In genomic region chr1:42682739-42683529, GRCh38 we compare ENCODE assay signal across 8 cellular contexts. TPM values are rescaled to one million over a fixed set of nuclear protein-coding genes. Genes with fewer than 3 reads are reported as not detected.
DNase-seq lines count a peak whose midpoint lies in the region; ATAC-seq and TF ChIP-seq lines count a peak whose summit lies in the region.

No MANE protein-coding gene starts in this region.

- intact Hi-C loops in right cardiac atrium (cut with DNase I), result no loop called here
- intact Hi-C loops in uterus (cut with DNase I; ENCODE audit: low total_unique reads), result no loop called here

- no peaks in the 10 kb centered on the region for H3K27me3 ChIP-seq in right cardiac atrium (ENCODE audit: control insufficient read depth, insufficient read depth)
- H3K27me3 ChIP-seq in uterus, result no peaks in the 10 kb centered on the region

- H3K27ac ChIP-seq in right cardiac atrium (ENCODE audit: low read length) (peak overlapping the region; percentile 90), uterus (peak overlapping the region; percentile 94 to 95)

- WGBS in right cardiac atrium, result under 1% methylated on average over 103 of the region's 103 CpGs

- H3K36me3 ChIP-seq in uterus, result no peaks in the 10 kb centered on the region

- H3K4me3 ChIP-seq in right cardiac atrium (ENCODE audit: low read length), result peak overlapping the region; percentile 98
- H3K4me3 ChIP-seq in uterus, result peak overlapping the region; percentile 57 to 98

- peaks cover 9% of the 10 kb centered on the region for H3K4me1 ChIP-seq in right cardiac atrium (ENCODE audit: control insufficient read depth, insufficient read depth, low read length)
- peaks cover 10 to 22% of the 10 kb centered on the region in 2 donors for H3K4me1 ChIP-seq in uterus

- peak in 1 of 2 donors; percentile 28 for TF ChIP-seq POLR2A in uterus (IDR thresholded peaks at IDR 0.05)

- DNase-seq in DMS53 treated with DMSO at 0.1 percent for 48 hours (lab: John Stamatoyannopoulos, UW; ENCODE audit: unreplicated experiment) (peak; percentile 33), T-helper 1 cell (peak; percentile 45 to 73 (median 55)), amniotic stem cell (lab: John Stamatoyannopoulos, UW) (peak; percentile 41), right cardiac atrium (peak; percentile 82 to 91 (median 91)), putamen (ENCODE audit: low spot score) (peak; percentile 41), uterus (peak; percentile 51 to 62)

- TF ChIP-seq EP300 in Ishikawa (IDR thresholded peaks at IDR 0.05; ENCODE audit: borderline replicate concordance), result no peak

- no peaks in the 10 kb centered on the region for H3K9me3 ChIP-seq in right cardiac atrium (ENCODE audit: control insufficient read depth, low read length)
- H3K9me3 ChIP-seq in uterus, result no peaks in the 10 kb centered on the region

- no peak for TF ChIP-seq CTCF in uterus (IDR thresholded peaks at IDR 0.05)

- ATAC-seq in GM21526 (IDR thresholded peaks at IDR 0.05; ENCODE audit: low FRiP score, unreplicated experiment), result peak; percentile 46
- peak; percentile 78 to 84 for ATAC-seq in right cardiac atrium

- no peak for TF ChIP-seq RAD21 in Ishikawa (IDR thresholded peaks at IDR 0.05; ENCODE audit: low read depth)

TF ChIP-seq in Ishikawa, 13 proteins besides CTCF, POLR2A, EP300 and RAD21:
- TF ChIP-seq REST (IDR thresholded peaks at IDR 0.05; ENCODE audit: low read depth), result no peak
- no peak for TF ChIP-seq CREB1 (IDR thresholded peaks at IDR 0.05; ENCODE audit: low read depth)
- TF ChIP-seq YY1 (IDR thresholded peaks at IDR 0.05; ENCODE audit: low read depth), result 0 out of 2 replicates have a peak, but pooled peaks have one; percentile 12
- TF ChIP-seq TAF1 (IDR thresholded peaks at IDR 0.05; ENCODE audit: low read depth), result no peak
- peak; percentile 86 for TF ChIP-seq USF1 (IDR thresholded peaks at IDR 0.05)
- TF ChIP-seq TEAD4 (IDR thresholded peaks at IDR 0.05), result 0 out of 2 replicates have a peak, but pooled peaks have one; percentile 6
- TF ChIP-seq TCF12 (IDR thresholded peaks at IDR 0.05; ENCODE audit: low read depth), result 0 out of 2 replicates have a peak, but pooled peaks have one; percentile 14
- no peak for TF ChIP-seq CEBPB (IDR thresholded peaks at IDR 0.05)
- TF ChIP-seq FOXM1 (IDR thresholded peaks at IDR 0.05; ENCODE audit: borderline replicate concordance, low read depth), result no peak
- no peak for TF ChIP-seq NFIC (IDR thresholded peaks at IDR 0.05)
- TF ChIP-seq MAX (IDR thresholded peaks at IDR 0.05), result peak; percentile 91
- peak; percentile 28; the same call in 1 of the 2 replicates for TF ChIP-seq ZBTB7A (IDR thresholded peaks at IDR 0.05; ENCODE audit: low read depth)
- TF ChIP-seq EGR1 (IDR thresholded peaks at IDR 0.05), result peak; percentile 96

RNA-seq across cellular contexts. Expression of gene YBX1, which starts 0.7 kb away (rescaled TPM):
- 100 to 1,000 TPM; 816 to 882 (median 837) TPM for total RNA-seq in right cardiac atrium
- 993 TPM for polyA plus RNA-seq in right cardiac atrium
- total RNA-seq in uterus, result 100 to 1,000 TPM; 282 to 387 (median 333) TPM

RNA-seq across cellular contexts. Expression of gene PPIH, which starts 24.7 kb away (rescaled TPM):
- total RNA-seq in right cardiac atrium, result 10 to 100 TPM; 18.7 to 24.2 (median 19.8) TPM
- 27.5 TPM for polyA plus RNA-seq in right cardiac atrium
- 10 to 100 TPM in 3 of 4 donors, 1 to 10 TPM in 1; 2.6 to 48.4 (median 36.3) TPM for total RNA-seq in uterus

RNA-seq across cellular contexts. Expression of gene CLDN19, which starts 57.1 kb away (rescaled TPM):
- not detected for total RNA-seq in right cardiac atrium
- 0.79 TPM for polyA plus RNA-seq in right cardiac atrium
- under 1 TPM in 1 of 4 donors, not detected in 3; 0.28 TPM for total RNA-seq in uterus

Comparison
In these comparisons a context has a peak if more than half of its experiments do, and no peak if none do; other contexts are left out.
1. Peak in every context shown above with its lines: DNase-seq, ATAC-seq, H3K4me3 ChIP-seq and H3K27ac ChIP-seq.
2. DNase-seq: peak in every context shown above with its lines; median percentile 91 in right cardiac atrium; 56 in uterus; 55 in T-helper 1 cell; 41 in amniotic stem cell; 41 in putamen; 33 in DMS53 treated with DMSO at 0.1 percent for 48 hours.